In the genomic region with DNA sequence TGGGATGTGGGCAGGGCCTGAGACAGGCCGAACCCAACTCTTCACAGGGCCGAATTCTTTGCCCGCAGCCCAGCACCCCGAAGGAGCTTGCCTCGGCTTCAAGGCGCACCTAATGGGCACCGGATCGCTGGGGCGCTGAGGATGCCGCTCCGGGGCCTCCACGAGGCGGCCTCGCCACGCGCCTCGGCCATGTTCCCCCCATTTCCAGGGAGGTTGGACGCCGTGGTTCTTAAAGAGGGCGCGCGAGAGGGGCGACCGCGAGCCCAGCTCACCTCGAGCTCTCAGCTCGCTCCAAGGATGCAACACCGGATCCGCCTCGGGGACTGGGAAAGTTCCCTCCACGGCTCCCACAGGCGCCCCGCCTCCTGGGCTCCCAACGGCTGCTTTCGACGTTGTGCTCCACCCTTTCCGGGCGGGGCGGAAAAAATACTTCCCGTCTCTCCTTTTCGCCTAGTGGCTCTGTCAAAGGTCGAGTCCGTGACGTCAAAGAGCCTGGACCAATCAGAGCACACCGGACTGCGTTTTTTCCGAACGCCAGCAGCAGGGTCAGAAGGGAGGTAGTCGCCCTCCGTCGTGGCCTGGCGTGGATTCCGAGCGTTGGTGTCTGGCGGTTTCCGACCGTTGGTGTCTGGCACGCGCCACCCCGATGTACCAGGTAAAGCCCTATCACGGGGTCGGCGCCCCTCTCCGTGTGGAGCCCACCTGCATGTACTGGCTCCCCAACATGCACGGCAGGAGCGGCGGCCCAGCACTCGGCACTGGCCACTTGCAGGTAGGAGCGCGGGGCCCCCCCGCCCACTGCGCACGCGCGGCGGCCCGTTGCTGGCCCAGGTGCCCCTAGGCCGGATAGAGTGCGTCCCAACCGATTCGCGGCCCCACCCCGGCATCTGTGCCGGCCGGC, we compare ENCODE assay signal across 8 cellular contexts. TPM values are rescaled to one million over a fixed set of nuclear protein-coding genes. Genes with fewer than 3 reads are reported as not detected.
DNase-seq lines count a peak whose midpoint lies in the region; TF ChIP-seq lines count a peak whose summit lies in the region.
"Not testable (repeated sequence)": the region's sequence is repeated elsewhere in the genome, so short reads cannot be mapped to it uniquely, and the experiment has no call there.

No MANE protein-coding gene starts in this region.

- H3K4me1 ChIP-seq in effector memory CD4-positive, alpha-beta T cell (ENCODE audit: control insufficient read depth, insufficient read depth, low read length, poor library complexity, severe bottlenecking); mesenchymal stem cell (ENCODE audit: control insufficient read depth, insufficient read depth, low read depth, low read length): not testable (repeated sequence)

- H2BK15ac ChIP-seq in mesenchymal stem cell (ENCODE audit: low read depth, poor library complexity, severe bottlenecking) = not testable (repeated sequence)

- DNase-seq in COLO668 (lab: John Stamatoyannopoulos, UW; ENCODE audit: unreplicated experiment) (peak; percentile 89), GM20000 (ENCODE audit: low spot score) (peak; percentile 88), HT-29 (ENCODE audit: low spot score) (peak; percentile 97), mesenchymal stem cell (peak; percentile 97)
- DNase-seq in NK-92 treated with Interleukin-12 subunit alpha and Interleukin-12 subunit beta, amount 100 ng/mL, for 24 hours (lab: John Stamatoyannopoulos, UW) = peak; percentile 93
- peak; percentile 68 for DNase-seq in activated CD8-positive, alpha-beta memory T cell treated with anti-CD3 and anti-CD28 coated beads for 4 hours (ENCODE audit: low read depth in 2 of 2)
- peak; percentile 82 to 90 (median 89) for DNase-seq in effector memory CD4-positive, alpha-beta T cell
- DNase-seq in stimulated activated CD8-positive, alpha-beta memory T cell treated with anti-CD3 and anti-CD28 coated beads, Interleukin-12 subunit alpha, Interleukin-12 subunit beta, amount 100 ng/mL, for 24 hours (ENCODE audit: extremely low read depth) = peak; percentile 68

- H3K27ac ChIP-seq in effector memory CD4-positive, alpha-beta T cell (ENCODE audit: insufficient read depth, low read length, poor library complexity, severe bottlenecking) = peak overlapping the region; percentile 87
- H3K27ac ChIP-seq in mesenchymal stem cell (ENCODE audit: low read length, poor library complexity, severe bottlenecking) = peak overlapping the region; percentile 91

- H3K18ac ChIP-seq in mesenchymal stem cell (ENCODE audit: low read depth in 1 of 2, low read length in 2 of 2) = peak overlapping the region; percentile 91 to 94

- peak overlapping the region in 1 of 2 experiments; percentile 91 for H3K4ac ChIP-seq in mesenchymal stem cell (ENCODE audit: low read depth in 1 of 2, low read length in 2 of 2)

- WGBS in mesenchymal stem cell = under 1% methylated on average over 78 of the region's 85 CpGs

- peak overlapping the region; percentile 98 for H2AFZ ChIP-seq in mesenchymal stem cell (ENCODE audit: low read depth, low read length)

- H3K27me3 ChIP-seq in effector memory CD4-positive, alpha-beta T cell (replicated peaks; ENCODE audit: control insufficient read depth, insufficient read depth, low read length, poor library complexity, severe bottlenecking); mesenchymal stem cell (ENCODE audit: control insufficient read depth in 1 of 2, insufficient read depth in 1 of 2, low read length in 2 of 2): not testable (repeated sequence)

- peak overlapping the region in 1 of 2 experiments; percentile 96 for H3K14ac ChIP-seq in mesenchymal stem cell (ENCODE audit: low read length in 2 of 2)

- TF ChIP-seq CTCF in GM20000 (IDR thresholded peaks at IDR 0.05; ENCODE audit: extremely low read depth, missing control alignments) = not testable (repeated sequence)

- not testable (repeated sequence) for H2AK5ac ChIP-seq in mesenchymal stem cell (ENCODE audit: low read length, severe bottlenecking)

- H3K9me3 ChIP-seq in effector memory CD4-positive, alpha-beta T cell (ENCODE audit: control insufficient read depth, low read length); mesenchymal stem cell (ENCODE audit: control insufficient read depth, low read length): not testable (repeated sequence)

- not testable (repeated sequence) for H2BK12ac ChIP-seq in mesenchymal stem cell (ENCODE audit: low read length in 2 of 2)

- not testable (repeated sequence) for H3K23ac ChIP-seq in mesenchymal stem cell (ENCODE audit: low read length in 2 of 2)

- H3K79me1 ChIP-seq in mesenchymal stem cell (replicated peaks; ENCODE audit: low read length, poor library complexity, severe bottlenecking) = not testable (repeated sequence)

- peak overlapping the region; percentile 89 for H3K9ac ChIP-seq in mesenchymal stem cell (ENCODE audit: low read length)

- H3K4me2 ChIP-seq in mesenchymal stem cell (ENCODE audit: low read length, poor library complexity, severe bottlenecking) = peak overlapping the region; percentile 44

- peak overlapping the region; percentile 93 for H4K8ac ChIP-seq in mesenchymal stem cell (ENCODE audit: low read length)

- peak overlapping the region; percentile 90 for H4K91ac ChIP-seq in mesenchymal stem cell (ENCODE audit: low read length)

- not testable (repeated sequence) for H2BK120ac ChIP-seq in mesenchymal stem cell (ENCODE audit: low read depth, low read length)

- H3K36me3 ChIP-seq in effector memory CD4-positive, alpha-beta T cell (ENCODE audit: control insufficient read depth, insufficient read depth, low read length); mesenchymal stem cell (ENCODE audit: control insufficient read depth in 1 of 2, insufficient read depth in 2 of 2, low read depth in 1 of 2, low read length in 2 of 2): not testable (repeated sequence)

- H3K4me3 ChIP-seq in effector memory CD4-positive, alpha-beta T cell (ENCODE audit: insufficient read depth, low read depth, low read length, poor library complexity, severe bottlenecking) = peak overlapping the region; percentile 82
- H3K4me3 ChIP-seq in mesenchymal stem cell (ENCODE audit: insufficient read depth in 1 of 2, low read depth in 1 of 2, low read length in 2 of 2) = peak overlapping the region; percentile 87 to 89

- H2BK5ac ChIP-seq in mesenchymal stem cell (ENCODE audit: low read depth, low read length, poor library complexity, severe bottlenecking) = not testable (repeated sequence)

RNA-seq across cellular contexts. Expression of gene PILRB, which starts 22.1 kb away (rescaled TPM):
- total RNA-seq in HT-29 (2014; rRNA removed; shearing (Covaris generic)) = 104 and 119 TPM in 2 replicates
- polyA plus RNA-seq in mesenchymal stem cell (2013, experiment 1 of 2) = 9.7 TPM
- 8.9 TPM for polyA plus RNA-seq in mesenchymal stem cell (2013, experiment 2 of 2)

RNA-seq across cellular contexts. Expression of gene SPDYE3, which starts 28.3 kb away (rescaled TPM):
- not detected in 2 replicates for total RNA-seq in HT-29 (2014; rRNA removed; shearing (Covaris generic))
- not detected for polyA plus RNA-seq in mesenchymal stem cell (2013, experiment 1 of 2)
- polyA plus RNA-seq in mesenchymal stem cell (2013, experiment 2 of 2) = not detected

RNA-seq across cellular contexts. Expression of gene PILRA, which starts 37.5 kb away (rescaled TPM):
- total RNA-seq in HT-29 (2014; rRNA removed; shearing (Covaris generic)) = 2.1 TPM in 1 of 2 replicates, not detected in the other
- polyA plus RNA-seq in mesenchymal stem cell (2013, experiment 1 of 2) = 1.1 TPM
- polyA plus RNA-seq in mesenchymal stem cell (2013, experiment 2 of 2) = 1.0 TPM

Comparison
In these comparisons a context has a peak if more than half of its experiments do, and no peak if none do; other contexts are left out.
1. Peak in every context shown above with its lines: DNase-seq, H3K4me3 ChIP-seq and H3K27ac ChIP-seq.